12 cellular contexts compared by ENCODE assay signal in the genomic region with DNA sequence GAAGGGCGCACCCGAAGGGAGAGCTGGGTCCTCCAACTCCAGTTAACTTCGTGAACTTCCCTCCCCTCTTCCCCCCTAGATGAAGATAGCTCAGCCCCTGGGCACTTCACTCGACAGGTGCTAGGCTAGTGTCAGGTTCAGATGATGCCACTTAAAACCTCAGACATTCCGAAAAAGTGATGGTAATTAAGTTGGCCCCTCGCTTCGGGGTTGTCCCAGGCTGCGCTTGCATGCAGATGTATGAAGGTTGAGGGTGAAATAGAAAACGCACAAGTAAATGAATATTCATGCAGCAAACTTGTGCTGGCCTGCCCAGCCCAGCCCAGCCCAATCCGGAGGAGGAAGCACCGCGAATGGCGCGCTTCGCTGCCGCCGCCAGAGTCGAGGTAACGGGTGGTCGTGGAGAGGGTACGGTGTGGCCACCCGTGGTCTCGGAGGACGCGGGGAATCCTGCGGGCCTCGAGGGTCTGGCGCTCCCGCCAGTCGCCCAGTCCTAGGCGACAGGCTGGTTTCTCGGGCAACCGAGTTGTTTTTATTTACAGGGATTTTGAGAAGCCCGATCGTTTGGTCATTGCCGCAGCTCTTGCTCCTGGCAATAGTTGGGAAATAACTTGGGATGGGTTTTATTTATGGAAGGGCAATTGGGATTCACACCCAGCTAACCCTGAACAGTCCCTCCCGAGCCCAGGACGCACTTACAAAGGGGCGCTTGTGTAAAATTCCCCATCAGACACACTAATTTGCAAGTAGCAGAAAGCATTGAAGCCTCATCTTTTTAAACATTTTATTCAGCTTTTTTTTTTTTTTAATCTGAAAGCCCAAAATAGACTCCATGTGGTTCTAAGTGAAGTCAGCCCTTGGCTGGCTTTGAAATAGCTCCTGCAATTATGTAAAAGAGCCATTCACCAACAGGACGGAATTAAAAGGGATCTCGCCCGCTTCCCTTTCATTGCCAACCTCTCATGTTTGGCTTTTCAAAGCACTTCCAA. TPM values are rescaled to one million over a fixed set of nuclear protein-coding genes. Genes with fewer than 3 reads are reported as not detected.
A peak's percentile ranks its signal among the peaks of the same experiment; 100 is the strongest.
DNase-seq lines count a peak whose midpoint lies in the region; ATAC-seq and TF ChIP-seq lines count a peak whose summit lies in the region.
"Had no signal": no experiment of that assay in that cellular context is flagged by ENCODE, and none has a peak within 500 bp of the region (broad histone marks: within the 10 kb centered on the region; RNA-seq: fewer than 3 reads in every experiment).

No MANE protein-coding gene starts in this region.

- no peak overlapping the region for H3K23ac ChIP-seq in trophoblast cell (ENCODE audit: low read length)

- H3K4me1 Mint-ChIP-seq in GM23338: peaks cover 64% of the 10 kb centered on the region

- H2BK12ac ChIP-seq in trophoblast cell (ENCODE audit: low read length): no peak overlapping the region

- H4K91ac ChIP-seq in trophoblast cell (ENCODE audit: low read depth, low read length): no peak overlapping the region

- peaks cover 2% of the 10 kb centered on the region; the same call in 1 of the 3 replicates for H3K9me3 Mint-ChIP-seq in GM23338
- H3K9me3 Mint-ChIP-seq: central memory CD8-positive, alpha-beta T cell had no signal

- H3K27ac Mint-ChIP-seq in GM23338: no peak overlapping the region
- H3K27ac Mint-ChIP-seq: immature natural killer cell had no signal

- no peak overlapping the region for H3K18ac ChIP-seq in trophoblast cell (ENCODE audit: low read length)

- no peaks in the 10 kb centered on the region for H3K36me3 Mint-ChIP-seq in GM23338 (ENCODE audit: low read depth)
- H3K36me3 Mint-ChIP-seq: immature natural killer cell, naive B cell had no signal

- H3K27me3 ChIP-seq in GM23338 (ENCODE audit: insufficient read depth): peaks cover 100% of the 10 kb centered on the region
- peaks cover 92% of the 10 kb centered on the region for H3K27me3 ChIP-seq in NT2/D1 (ENCODE audit: insufficient read depth, insufficient read length)
- H3K27me3 ChIP-seq in trophoblast cell (ENCODE audit: insufficient read depth, low read length): peaks cover 73% of the 10 kb centered on the region
- H3K27me3 ChIP-seq: SJSA1 had no signal

- DNase-seq in GM23338 (ENCODE audit: low spot score) (peak; percentile 74), NT2/D1 (ENCODE audit: low read depth, low spot score) (no peak), globus pallidus (ENCODE audit: low spot score) (peak; percentile 50), trophoblast cell (no peak), left cardiac atrium (no peak)
- DNase-seq: immature natural killer cell, naive B cell, NCI-H1092 treated with DMSO at 0.1 percent for 48 hours had no signal

- no CpG with 5 or more reads among the region's 42 CpGs for WGBS in trophoblast cell (ENCODE audit: extremely low coverage, insufficient coverage, insufficient read length)

- H2AFZ ChIP-seq in GM23338 (no peak overlapping the region), trophoblast cell (ENCODE audit: insufficient read depth, low read length, poor library complexity) (no peak overlapping the region)

- no peaks in the 10 kb centered on the region for H3K79me2 ChIP-seq in GM23338 (replicated peaks; ENCODE audit: insufficient read depth)
- no peaks in the 10 kb centered on the region for H3K79me2 ChIP-seq in trophoblast cell (ENCODE audit: control insufficient read depth, insufficient read depth, low read length, poor library complexity)

- H3K14ac ChIP-seq in trophoblast cell (ENCODE audit: low read length): no peak overlapping the region

- intact Hi-C loops in left cardiac atrium (cut with DNase I): loop anchor here in 1 of 2 donors (10.0 kb wide), 1 partner anchor 367 kb away; no protein-coding TSS in a partner anchor

- no peak for TF ChIP-seq CTCF in GM23338 (conservative IDR thresholded peaks at IDR 0.05; ENCODE audit: low read depth in 2 of 2)

- ATAC-seq in GM23338: no peak
- ATAC-seq in GM19455 (IDR thresholded peaks at IDR 0.05; ENCODE audit: unreplicated experiment): no peak
- ATAC-seq in GM19463 (IDR thresholded peaks at IDR 0.05; ENCODE audit: unreplicated experiment): no peak
- ATAC-seq in left cardiac atrium: no peak

- H3K27ac ChIP-seq in GM23338 (ENCODE audit: low read depth) (no peak overlapping the region), trophoblast cell (ENCODE audit: low read depth, low read length) (no peak overlapping the region)
- H3K27ac ChIP-seq: SJSA1 had no signal

- no peak overlapping the region for H2AK5ac ChIP-seq in trophoblast cell (ENCODE audit: low read length)

- H3K4ac ChIP-seq in trophoblast cell (ENCODE audit: low read depth, low read length): no peak overlapping the region

- H3K9me3 ChIP-seq in NT2/D1 (ENCODE audit: insufficient read depth, low read length) (peaks cover 5% of the 10 kb centered on the region; the same call in 1 of the 2 replicates), trophoblast cell (ENCODE audit: insufficient read depth, low read depth, low read length) (peaks cover 3% of the 10 kb centered on the region)
- H3K9me3 ChIP-seq: SJSA1 had no signal

- no peak overlapping the region for H4K12ac ChIP-seq in trophoblast cell (ENCODE audit: low read depth, low read length)

- H3K79me1 ChIP-seq in trophoblast cell (ENCODE audit: low read length): no peaks in the 10 kb centered on the region

- H3K27me3 Mint-ChIP-seq in GM23338 (ENCODE audit: insufficient read depth, low read depth, poor library complexity): peaks cover 91% of the 10 kb centered on the region

- H3K4me3 Mint-ChIP-seq in GM23338: peak overlapping the region; percentile 61
- H3K4me3 Mint-ChIP-seq: central memory CD8-positive, alpha-beta T cell; immature natural killer cell had no signal

- H3K9ac ChIP-seq in NT2/D1 (ENCODE audit: insufficient read length, low read depth): no peak overlapping the region
- H3K9ac ChIP-seq in trophoblast cell (ENCODE audit: low read length): no peak overlapping the region

- peaks cover 71% of the 10 kb centered on the region for H3K4me1 ChIP-seq in GM23338 (ENCODE audit: insufficient read depth)
- H3K4me1 ChIP-seq in NT2/D1 (ENCODE audit: insufficient read depth, insufficient read length): peaks cover 20% of the 10 kb centered on the region
- peaks cover 28 to 38% of the 10 kb centered on the region in 2 experiments for H3K4me1 ChIP-seq in trophoblast cell (ENCODE audit: control insufficient read depth in 1 of 2, insufficient read depth in 2 of 2, low read length in 2 of 2)

- peak overlapping the region; percentile 73 for H3K4me2 ChIP-seq in GM23338
- H3K4me2 ChIP-seq in trophoblast cell (ENCODE audit: low read length): peak overlapping the region; percentile 32

- H4K20me1 ChIP-seq in GM23338 (replicated peaks; ENCODE audit: insufficient read depth): peaks cover 17% of the 10 kb centered on the region

- H3K36me3 ChIP-seq in GM23338 (ENCODE audit: insufficient read depth): no peaks in the 10 kb centered on the region
- no peaks in the 10 kb centered on the region for H3K36me3 ChIP-seq in NT2/D1 (ENCODE audit: insufficient read depth, insufficient read length, low read length)
- no peaks in the 10 kb centered on the region for H3K36me3 ChIP-seq in trophoblast cell (ENCODE audit: control insufficient read depth in 1 of 2, insufficient read depth in 2 of 2, low read length in 2 of 2)

- H3K9me2 ChIP-seq in GM23338 (ENCODE audit: insufficient read depth): no peaks in the 10 kb centered on the region

- H3K4me3 ChIP-seq in GM23338: peak overlapping the region; percentile 69
- H3K4me3 ChIP-seq in NT2/D1 (ENCODE audit: insufficient read length, low read depth): peak overlapping the region; percentile 10
- H3K4me3 ChIP-seq in trophoblast cell (ENCODE audit: low read depth, low read length): no peak overlapping the region
- H3K4me3 ChIP-seq: SJSA1 had no signal

- H2BK120ac ChIP-seq in trophoblast cell (ENCODE audit: insufficient read depth, low read length, poor library complexity): no peak overlapping the region

- peaks cover 37% of the 10 kb centered on the region for H3F3A ChIP-seq in GM23338 (replicated peaks; ENCODE audit: low read depth)

- H2BK5ac ChIP-seq in trophoblast cell (ENCODE audit: low read depth, low read length, poor library complexity): no peak overlapping the region

- H4K8ac ChIP-seq in trophoblast cell (ENCODE audit: low read depth, low read length): no peak overlapping the region

RNA-seq across cellular contexts. Expression of gene GBX2, which starts 3.3 kb away (rescaled TPM):
- 0.50 and 1.3 TPM in 2 replicates for total RNA-seq in GM23338 (2014; rRNA removed; shearing (Covaris generic))
- 0.87 and 0.99 TPM in 2 replicates for polyA plus RNA-seq in GM23338 (2016; fragmentation: Nextera tagmentation; extraction: Ambion mirVana)
- 0.06 and 0.10 TPM in 2 replicates for polyA plus RNA-seq in trophoblast cell (2013)
- total RNA-seq in left cardiac atrium: not detected
- polyA plus RNA-seq: immature natural killer cell had no signal

Comparison
In these comparisons a context has a peak if more than half of its experiments do, and no peak if none do; other contexts are left out.
1. DNase-seq: peak in GM23338 (single experiment) and globus pallidus (single experiment); none in NT2/D1 (single experiment), trophoblast cell (0 of 2) and left cardiac atrium (single experiment).